ENCODE assay signal across 8 cellular contexts in the genomic region with DNA sequence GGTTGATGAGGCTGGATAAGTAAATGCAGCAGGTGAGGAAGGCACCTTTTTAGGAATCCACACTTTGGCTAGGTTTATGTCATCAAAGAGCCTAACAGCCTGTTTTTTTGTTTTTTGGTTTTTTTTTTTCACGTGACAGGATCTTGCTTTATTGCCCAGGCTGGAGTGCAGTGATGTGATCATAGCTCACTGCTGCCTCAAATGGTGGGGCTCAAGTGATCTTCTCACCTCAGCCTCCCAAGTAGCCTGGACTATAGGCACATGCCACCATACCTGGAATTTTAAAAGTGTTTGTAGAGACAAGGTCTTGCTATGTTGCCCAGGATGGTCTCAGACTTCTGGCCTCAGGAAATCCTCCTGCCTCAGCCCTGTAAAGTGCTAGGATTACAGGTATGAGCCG.
"Had no signal": no experiment of that assay in that cellular context is flagged by ENCODE, and none has a peak within 500 bp of the region (broad histone marks: within the 10 kb centered on the region; RNA-seq: fewer than 3 reads in every experiment).

No MANE protein-coding gene starts in this region.

- H3K4me2 ChIP-seq: GM23338 had no signal

- DNase-seq: H9, HCEC 1CT, IMR-90, KG1 had no signal

- H3K4me3 ChIP-seq: GM23338, K562 had no signal

- H2AFZ ChIP-seq: GM23338 had no signal

- FAIRE-seq: H1, H54, K562 had no signal

- ATAC-seq: GM23338, K562 had no signal
